ENCODE assay signal across 8 cellular contexts in the genomic region with DNA sequence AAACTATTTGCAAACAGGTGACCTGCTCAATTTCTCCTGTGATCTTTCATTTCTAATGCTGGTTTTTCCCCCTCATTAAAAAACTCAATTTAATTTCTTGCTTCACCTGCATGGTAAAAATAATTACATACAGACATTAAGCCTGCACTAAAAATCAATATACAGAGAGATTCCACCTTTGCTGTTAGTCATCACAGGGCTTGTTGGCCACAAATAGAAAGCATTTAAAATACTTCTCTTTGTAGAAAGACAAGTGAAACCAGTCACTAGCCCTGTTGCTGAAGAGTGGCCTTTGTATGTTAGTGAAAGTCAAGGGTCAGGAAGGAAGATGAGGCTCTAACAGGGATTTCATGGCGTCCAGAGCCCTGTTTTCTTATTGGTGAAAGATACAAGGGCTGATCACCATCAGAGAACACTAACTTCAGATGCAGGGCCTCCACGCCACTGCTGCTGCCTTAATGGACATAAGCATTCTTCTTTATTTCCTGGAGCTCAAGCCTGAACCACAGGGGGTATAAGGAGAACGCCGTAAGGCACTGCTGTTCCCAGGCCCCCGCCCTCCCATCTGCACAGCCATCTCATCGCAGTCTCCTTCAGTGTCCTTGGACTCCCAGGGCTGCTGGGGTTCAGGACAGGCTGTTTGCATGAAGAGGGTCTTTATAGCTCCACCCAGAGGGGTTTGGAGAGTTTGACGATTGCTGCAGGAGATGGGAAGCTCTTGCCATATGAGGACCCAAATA.
A peak's percentile ranks its signal among the peaks of the same experiment; 100 is the strongest.
DNase-seq lines count a peak whose midpoint lies in the region; ATAC-seq and TF ChIP-seq lines count a peak whose summit lies in the region.

No MANE protein-coding gene starts in this region.

- no peaks in the 10 kb centered on the region for H3K9me3 ChIP-seq in gastrocnemius medialis

- no peak overlapping the region for H3K4me3 Mint-ChIP-seq in activated CD8-positive, alpha-beta memory T cell treated with anti-CD3 and anti-CD28 coated beads, Interleukin-2, amount 10 ng/mL, durations not matched to agents 7 days and 5 days
- no peak overlapping the region for H3K4me3 Mint-ChIP-seq in effector memory CD8-positive, alpha-beta T cell

- TF ChIP-seq POLR2A in gastrocnemius medialis (IDR thresholded peaks at IDR 0.05), result no peak

- no peak overlapping the region for H3K4me3 ChIP-seq in gastrocnemius medialis

- H3K36me3 ChIP-seq in gastrocnemius medialis, result no peaks in the 10 kb centered on the region

- H3K27me3 Mint-ChIP-seq in activated CD8-positive, alpha-beta memory T cell treated with anti-CD3 and anti-CD28 coated beads, Interleukin-2, amount 10 ng/mL, durations not matched to agents 7 days and 5 days, result no peaks in the 10 kb centered on the region
- no peaks in the 10 kb centered on the region for H3K27me3 Mint-ChIP-seq in effector memory CD8-positive, alpha-beta T cell

- ATAC-seq in activated CD8-positive, alpha-beta memory T cell treated with anti-CD3 and anti-CD28 coated beads, Interleukin-2, amount 10 ng/mL, durations not matched to agents 7 days and 5 days, result no peak
- no peak for ATAC-seq in effector memory CD8-positive, alpha-beta T cell (replicated peaks)
- ATAC-seq in gastrocnemius medialis, result no peak
- ATAC-seq in left lobe of liver, result no peak

- H3K9me3 Mint-ChIP-seq in activated CD8-positive, alpha-beta memory T cell treated with anti-CD3 and anti-CD28 coated beads, Interleukin-2, amount 10 ng/mL, durations not matched to agents 7 days and 5 days (ENCODE audit: low read depth), result no peaks in the 10 kb centered on the region
- no peaks in the 10 kb centered on the region for H3K9me3 Mint-ChIP-seq in effector memory CD8-positive, alpha-beta T cell

- H3K36me3 Mint-ChIP-seq in activated CD8-positive, alpha-beta memory T cell treated with anti-CD3 and anti-CD28 coated beads, Interleukin-2, amount 10 ng/mL, durations not matched to agents 7 days and 5 days, result peaks cover 2% of the 10 kb centered on the region
- H3K36me3 Mint-ChIP-seq in effector memory CD8-positive, alpha-beta T cell (ENCODE audit: insufficient read depth), result peaks cover 30% of the 10 kb centered on the region

- no peaks in the 10 kb centered on the region for H3K27me3 ChIP-seq in gastrocnemius medialis

- H3K4me1 Mint-ChIP-seq in activated CD8-positive, alpha-beta memory T cell treated with anti-CD3 and anti-CD28 coated beads, Interleukin-2, amount 10 ng/mL, durations not matched to agents 7 days and 5 days, result peaks cover 95% of the 10 kb centered on the region
- peaks cover 52 to 54% of the 10 kb centered on the region in 2 donors for H3K4me1 Mint-ChIP-seq in effector memory CD8-positive, alpha-beta T cell (ENCODE audit: low read depth in 2 of 2)

- peaks cover 61 to 62% of the 10 kb centered on the region in 2 donors for H3K4me1 ChIP-seq in gastrocnemius medialis

- CTCF ChIA-PET in activated CD8-positive, alpha-beta memory T cell treated with anti-CD3 and anti-CD28 coated beads, Interleukin-2, amount 10 ng/mL, durations not matched to agents 7 days and 5 days (lab: Charles Lee), result no interaction called here

- no peak for DNase-seq in activated CD8-positive, alpha-beta memory T cell treated with anti-CD3 and anti-CD28 coated beads, Interleukin-2, amount 10 ng/mL, durations not matched to agents 7 days and 5 days
- DNase-seq in activated CD8-positive, alpha-beta memory T cell treated with anti-CD3 and anti-CD28 coated beads, Interleukin-2, amount 50 U/mL, for 48 hours, result no peak
- DNase-seq in NOMO-1 (lab: John Stamatoyannopoulos, UW; ENCODE audit: unreplicated experiment in 2 of 2) (peak; percentile 39 to 81), gastrocnemius medialis (no peak), NCI-H2081 treated with DMSO at 0.1 percent for 48 hours (lab: John Stamatoyannopoulos, UW) (no peak), C1 segment of cervical spinal cord (lab: John Stamatoyannopoulos, UW) (no peak), left lobe of liver (ENCODE audit: low spot score) (no peak)
- DNase-seq in effector memory CD8-positive, alpha-beta T cell, result no peak

- intact Hi-C loops in gastrocnemius medialis (cut with DNase I; ENCODE audit: low total_unique reads), result loop anchor here (2.0 kb wide), 1 partner anchor 28 kb away; no protein-coding TSS in a partner anchor

- TF ChIP-seq CTCF in gastrocnemius medialis (IDR thresholded peaks at IDR 0.05 in 4 of 5, conservative IDR thresholded peaks at IDR 0.05 in 1 of 5), result no peak

- in situ Hi-C loops in gastrocnemius medialis (cut with MboI; ENCODE audit: low sequenced_read_pairs in 4 of 4), result loop anchor here (5.0 to 25.0 kb wide), 10 partner anchors 110 to 360 kb away; partner anchors contain the start of gene TARBP1 (in 1 of the 4)

- peak overlapping the region; percentile 98 for H3K27ac Mint-ChIP-seq in activated CD8-positive, alpha-beta memory T cell treated with anti-CD3 and anti-CD28 coated beads, Interleukin-2, amount 10 ng/mL, durations not matched to agents 7 days and 5 days
- H3K27ac Mint-ChIP-seq in effector memory CD8-positive, alpha-beta T cell, result peak overlapping the region; percentile 94 to 98

- peak overlapping the region; percentile 93 to 98 (median 96) for H3K27ac ChIP-seq in gastrocnemius medialis

Comparison
In these comparisons a context has a peak if more than half of its experiments do, and no peak if none do; other contexts are left out.
1. DNase-seq: peak in NOMO-1 (2 of 2); none in activated CD8-positive, alpha-beta memory T cell treated with anti-CD3 and anti-CD28 coated beads, Interleukin-2, amount 10 ng/mL, durations not matched to agents 7 days and 5 days (single experiment), activated CD8-positive, alpha-beta memory T cell treated with anti-CD3 and anti-CD28 coated beads, Interleukin-2, amount 50 U/mL, for 48 hours (single experiment), effector memory CD8-positive, alpha-beta T cell (0 of 3), gastrocnemius medialis (0 of 2), NCI-H2081 treated with DMSO at 0.1 percent for 48 hours (single experiment), C1 segment of cervical spinal cord (0 of 14) and left lobe of liver (single experiment).